21 cellular contexts compared by ENCODE assay signal in genomic region chr1:34398916-34399275, GRCh38.
A peak's percentile ranks its signal among the peaks of the same experiment; 100 is the strongest.
DNase-seq lines count a peak whose midpoint lies in the region; ATAC-seq, FAIRE-seq and TF ChIP-seq lines count a peak whose summit lies in the region.
"Had no signal": no experiment of that assay in that cellular context is flagged by ENCODE, and none has a peak within 500 bp of the region (broad histone marks: within the 10 kb centered on the region; RNA-seq: fewer than 3 reads in every experiment).

No MANE protein-coding gene starts in this region.

- DNase-seq in GM06990 (ENCODE audit: extremely low read depth, insufficient read length) (no peak), HCT116 (ENCODE audit: low read depth, low spot score) (no peak), GM12878 (ENCODE audit: low read depth, low spot score) (no peak), iPS-NIHi7 (ENCODE audit: extremely low spot score) (peak; percentile 57), medulla oblongata (ENCODE audit: extremely low spot score) (no peak), NCI-H2081 (lab: John Stamatoyannopoulos, UW) (no peak), OCI-M2 (lab: John Stamatoyannopoulos, UW; ENCODE audit: unreplicated experiment) (no peak)
- DNase-seq: activated CD4-positive, alpha-beta T cell treated with anti-CD3 and anti-CD28 coated beads, Interleukin-2, amount 50 U/mL, for 4 hours; activated effector memory CD4-positive, alpha-beta T cell treated with Interleukin-2 at 50 U/mL for 16 hours; activated naive CD8-positive, alpha-beta T cell treated with anti-CD3 and anti-CD28 coated beads, Interleukin-2, amount 10 ng/mL, durations not matched to agents 7 days and 5 days; C1 segment of cervical spinal cord; Calu3; central memory CD4-positive, alpha-beta T cell; EL; GM23248; left colon; occipital lobe; small intestine; stimulated activated CD4-positive, alpha-beta T cell treated with anti-CD3 and anti-CD28 coated beads, Interleukin-1b, Interleukin-23, amount 100 ng/mL, for 48 hours had no signal

- no peaks in the 10 kb centered on the region for H4K20me1 ChIP-seq in HCT116 (ENCODE audit: insufficient read depth)
- H4K20me1 ChIP-seq in GM12878 (ENCODE audit: control insufficient read depth, insufficient read depth) = no peaks in the 10 kb centered on the region

- no peaks in the 10 kb centered on the region for H3K79me2 ChIP-seq in HCT116 (ENCODE audit: insufficient read depth, low read length)
- no peaks in the 10 kb centered on the region for H3K79me2 ChIP-seq in GM12878 (ENCODE audit: control insufficient read depth, insufficient read depth, low read length)

- no peak for TF ChIP-seq EP300 in GM12878 (IDR thresholded peaks at IDR 0.05; ENCODE audit: borderline replicate concordance in 1 of 2, control insufficient read depth in 1 of 2, low read depth in 2 of 2, low read length in 2 of 2)

- POLR2A ChIA-PET in HCT116 (lab: Charles Lee) (no interaction called here), GM12878 (lab: Charles Lee) (no interaction called here)

- H3K36me3 ChIP-seq in GM06990 (ENCODE audit: control insufficient read depth, insufficient read depth, low read length) = no peaks in the 10 kb centered on the region
- no peaks in the 10 kb centered on the region for H3K36me3 ChIP-seq in HCT116 (ENCODE audit: control insufficient read depth in 1 of 2, insufficient read depth in 2 of 2, low read length in 2 of 2)
- H3K36me3 ChIP-seq in GM12878 (ENCODE audit: control insufficient read depth in 2 of 2, insufficient read depth in 2 of 2, low read length in 1 of 2) = no peaks in the 10 kb centered on the region

- H3K9me3 ChIP-seq in HCT116 (ENCODE audit: control insufficient read depth in 1 of 2, insufficient read depth in 1 of 2, low read depth in 1 of 2, low read length in 2 of 2) (no peaks in the 10 kb centered on the region), GM12878 (replicated peaks; ENCODE audit: control insufficient read depth, insufficient read depth, low read length) (no peaks in the 10 kb centered on the region)

- BruUV-seq in HCT116 (replicated peaks; lab: Mats Ljungman, UMichigan) (no TSS peak), GM12878 (replicated peaks; lab: Mats Ljungman, UMichigan) (no TSS peak)

- H2AFZ ChIP-seq in HCT116 (ENCODE audit: low read depth, low read length, poor library complexity, severe bottlenecking) (no peak overlapping the region), GM12878 (ENCODE audit: control insufficient read depth, low read depth, low read length) (no peak overlapping the region)
- H2AFZ ChIP-seq: GM23248 had no signal

- H3K4me1 ChIP-seq in HCT116 (ENCODE audit: control insufficient read depth in 1 of 2, insufficient read depth in 2 of 2, low read length in 2 of 2) = no peaks in the 10 kb centered on the region
- no peaks in the 10 kb centered on the region for H3K4me1 ChIP-seq in GM12878 (ENCODE audit: control insufficient read depth, insufficient read depth, low read length)

- H3K4me2 ChIP-seq in HCT116 (ENCODE audit: low read length) (no peak overlapping the region), GM12878 (ENCODE audit: control insufficient read depth, insufficient read depth) (no peak overlapping the region)

- TF ChIP-seq RAD21 in HCT116 (IDR thresholded peaks at IDR 0.05; ENCODE audit: low read depth) = peak; percentile 16; the same call in 1 of the 2 replicates
- TF ChIP-seq RAD21 in GM12878 (IDR thresholded peaks at IDR 0.05; ENCODE audit: insufficient read depth, low read depth, low read length) = no peak

- in situ Hi-C loops in GM12878 (cut with MboI) = no loop called here

- H3K27ac ChIP-seq in HCT116 (ENCODE audit: low read depth, low read length) (no peak overlapping the region), GM12878 (ENCODE audit: control insufficient read depth, insufficient read depth) (no peak overlapping the region)
- H3K27ac ChIP-seq: GM23248 had no signal

- no peaks in the 10 kb centered on the region for H3K9me2 ChIP-seq in HCT116 (ENCODE audit: insufficient read depth)

- WGBS in GM12878 (ENCODE audit: insufficient coverage, insufficient replicate concordance, low lambda C conversion rate, missing lambda C conversion rate) = 20% methylated on average over 4 of the region's 4 CpGs

- CTCF ChIA-PET in HCT116 (lab: Charles Lee) (no interaction called here), GM12878 (lab: Yijun Ruan, JAX) (interaction anchor here (0.7 to 1.5 kb wide), 3 partner anchors 16 to 56 kb away, joined by 3 to 4 read pairs (median 4); no protein-coding TSS in a partner anchor)

- no peaks in the 10 kb centered on the region; the same call in 1 of the 2 replicates for H3K27me3 ChIP-seq in GM06990 (replicated peaks; ENCODE audit: control insufficient read depth, insufficient read depth, low read length)
- no peaks in the 10 kb centered on the region for H3K27me3 ChIP-seq in HCT116 (ENCODE audit: insufficient read depth, low read length)
- no peaks in the 10 kb centered on the region for H3K27me3 ChIP-seq in GM12878 (replicated peaks in 1 of 2; ENCODE audit: control insufficient read depth in 2 of 2, insufficient read depth in 2 of 2, low read length in 1 of 2)

- peak; percentile 27 for TF ChIP-seq CTCF in GM06990 (IDR thresholded peaks at IDR 0.05; ENCODE audit: insufficient read depth, low read length, poor library complexity, severe bottlenecking)
- TF ChIP-seq CTCF in HCT116 (IDR thresholded peaks at IDR 0.05 in 2 of 3, conservative IDR thresholded peaks at IDR 0.05 in 1 of 3; ENCODE audit: borderline replicate concordance in 1 of 3, insufficient read depth in 1 of 3, low read depth in 2 of 3, low read length in 2 of 3) = peak in 2 of 3 experiments; percentile 42 to 50; a peak in 4 of 6 replicates
- peak in 2 of 3 experiments; percentile 0 to 19; a peak in 1 of 6 replicates for TF ChIP-seq CTCF in GM12878 (IDR thresholded peaks at IDR 0.05 in 2 of 3, conservative IDR thresholded peaks at IDR 0.05 in 1 of 3; ENCODE audit: control insufficient read depth in 2 of 3, extremely low read depth in 1 of 3, insufficient read depth in 1 of 3, low read depth in 3 of 3, low read length in 3 of 3)

- no peak for FAIRE-seq in GM12878 (lab: Jason Lieb, UNC)
- FAIRE-seq: astrocyte, small intestine, urothelium cell line had no signal

- no peak overlapping the region for H3K9ac ChIP-seq in HCT116 (ENCODE audit: low read length)
- H3K9ac ChIP-seq in GM12878 (ENCODE audit: control insufficient read depth, insufficient read depth, low read length) = no peak overlapping the region
- H3K9ac ChIP-seq: GM23248 had no signal

- no peak overlapping the region for H3K4me3 ChIP-seq in GM06990 (replicated peaks; ENCODE audit: low read depth, low read length)
- no peak overlapping the region for H3K4me3 ChIP-seq in HCT116 (replicated peaks in 1 of 2; ENCODE audit: low read depth in 1 of 2, low read length in 2 of 2)
- H3K4me3 ChIP-seq in GM12878 = no peak overlapping the region
- H3K4me3 ChIP-seq: GM23248 had no signal

- RAD21 ChIA-PET in HCT116 (lab: Charles Lee; ENCODE audit: low non-redundant PET in 1 of 2, low total read pairs in 2 of 2, uncharacterized antibody in 2 of 2, unreplicated experiment in 2 of 2) (no interaction called here), GM12878 (lab: Charles Lee; ENCODE audit: unreplicated experiment) (no interaction called here)

- TF ChIP-seq POLR2A in HCT116 (IDR thresholded peaks at IDR 0.05; ENCODE audit: borderline replicate concordance, extremely low read depth, insufficient read depth, insufficient read length) (no peak), GM12878 (IDR thresholded peaks at IDR 0.05; ENCODE audit: low read depth, low read length) (no peak)

- peak; percentile 68 for ATAC-seq in HCT116
- no peak for ATAC-seq in GM12878
- ATAC-seq: left colon had no signal

- SMC1A ChIA-PET in GM12878 (lab: Charles Lee; ENCODE audit: uncharacterized antibody, unreplicated experiment) = interaction anchor here (1.4 kb wide), 1 partner anchor 57 kb away, joined by 3 read pairs; no protein-coding TSS in a partner anchor

- intact Hi-C loops in HCT116 (cut with micrococcal nuclease) (loop anchor here (5.0 kb wide), 1 partner anchor 97 kb away; no protein-coding TSS in a partner anchor), GM12878 (cut with micrococcal nuclease; ENCODE audit: unreplicated experiment) (no loop called here)

TF ChIP-seq in GM12878, 131 proteins besides CTCF, POLR2A, EP300 and RAD21 (continues in another document):
- no peak for TF ChIP-seq ZBTB11 (CRISPR knock-in tag; IDR thresholded peaks at IDR 0.05)
